10 cellular contexts compared by ENCODE assay signal in the genomic region with DNA sequence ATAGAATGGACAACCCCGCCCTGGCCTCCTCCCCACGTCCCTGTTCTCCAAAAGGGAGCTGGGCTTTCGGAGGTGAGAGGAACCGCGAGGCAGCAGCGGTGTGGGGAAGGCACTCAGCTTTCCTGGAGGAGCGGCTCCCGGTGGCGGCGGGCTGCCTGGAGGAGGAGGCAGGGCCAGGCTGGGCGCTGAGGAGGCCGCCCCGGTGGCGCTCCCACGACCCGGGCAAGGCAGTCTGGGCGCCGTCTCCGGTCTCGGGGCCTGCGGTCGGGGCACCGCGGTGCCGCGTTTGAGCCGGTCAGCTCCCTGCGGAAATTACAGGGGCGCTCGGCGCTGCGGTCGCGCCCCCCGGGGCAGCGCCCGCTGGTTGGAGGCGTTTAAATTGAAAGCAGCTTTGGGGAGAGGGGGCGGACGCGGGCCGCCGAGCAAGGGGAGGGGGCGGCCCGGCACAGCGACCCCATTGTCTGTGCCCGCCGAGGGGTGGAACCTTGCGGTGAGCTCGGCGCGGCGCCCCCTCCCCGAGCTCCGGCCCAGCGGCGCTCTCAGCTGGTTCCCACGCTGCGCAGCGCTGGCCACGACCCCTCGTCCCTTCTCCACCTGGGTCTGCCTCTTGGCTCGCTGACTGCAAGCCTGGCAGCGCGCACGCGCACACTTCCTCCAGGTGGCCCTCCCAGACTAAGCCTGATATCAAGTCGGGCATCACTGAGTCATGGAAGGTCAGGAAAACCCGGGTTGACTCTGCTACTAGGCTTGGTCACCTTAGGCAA. TPM values are rescaled to one million over a fixed set of nuclear protein-coding genes. Genes with fewer than 3 reads are reported as not detected.
A peak's percentile ranks its signal among the peaks of the same experiment; 100 is the strongest.
DNase-seq lines count a peak whose midpoint lies in the region; FAIRE-seq lines count a peak whose summit lies in the region.
"Had no signal": no experiment of that assay in that cellular context is flagged by ENCODE, and none has a peak within 500 bp of the region (broad histone marks: within the 10 kb centered on the region; RNA-seq: fewer than 3 reads in every experiment).

No MANE protein-coding gene starts in this region.

- peak overlapping the region; percentile 57 for H3K4me3 ChIP-seq in iPS-18c (ENCODE audit: insufficient read depth, low read depth, low read length)

- no peak for DNase-seq in HTR-8/SVneo (ENCODE audit: insufficient read length, low spot score)
- DNase-seq in activated T-cell treated with anti-CD3 and anti-CD28 coated beads, Interleukin-2, amount 50 U/mL, for 48 hours = peak; percentile 43 to 51
- DNase-seq in stimulated activated CD4-positive, alpha-beta T cell treated with anti-CD3 and anti-CD28 coated beads, Interleukin-4, amount 100 ng/mL, for 24 hours = peak; percentile 16
- no peak for DNase-seq in anterior cingulate cortex (lab: John Stamatoyannopoulos, UW)
- DNase-seq in ureter (ENCODE audit: low spot score) = no peak
- DNase-seq in NOMO-1 (lab: John Stamatoyannopoulos, UW; ENCODE audit: unreplicated experiment in 2 of 2) = no peak
- no peak for DNase-seq in SK-N-DZ (ENCODE audit: low spot score)
- DNase-seq: cerebellar nuclear complex had no signal

- FAIRE-seq in HTR-8/SVneo (lab: Jason Lieb, UNC) = peak; percentile 70

- peaks cover 2% of the 10 kb centered on the region for H3K9me3 ChIP-seq in iPS-18c (ENCODE audit: control insufficient read depth, insufficient read depth, low read length)

RNA-seq across cellular contexts. Expression of a gene that starts 58.7 kb away (rescaled TPM):
- 1.1 TPM for total RNA-seq in ureter
- 0.17 TPM in 1 of 2 replicates, not detected in the other for polyA plus RNA-seq in SK-N-DZ (2014; cell fraction: cytosol; rRNA removed)
- 0.84 and 1.9 TPM in 2 replicates for polyA plus RNA-seq in SK-N-DZ (2014; cell fraction: nucleus; rRNA removed)
- total RNA-seq: pulmonary artery endothelial cell had no signal

Comparison
In these comparisons a context has a peak if more than half of its experiments do, and no peak if none do; other contexts are left out.
1. DNase-seq: peak in activated T-cell treated with anti-CD3 and anti-CD28 coated beads, Interleukin-2, amount 50 U/mL, for 48 hours (2 of 2) and stimulated activated CD4-positive, alpha-beta T cell treated with anti-CD3 and anti-CD28 coated beads, Interleukin-4, amount 100 ng/mL, for 24 hours (single experiment); none in HTR-8/SVneo (single experiment), anterior cingulate cortex (0 of 58), ureter (single experiment), NOMO-1 (0 of 2) and SK-N-DZ (single experiment).